In genomic region chr9:115015018-115015635, GRCh38 we compare ENCODE assay signal across 8 cellular contexts.
DNase-seq lines count a peak whose midpoint lies in the region; ATAC-seq and TF ChIP-seq lines count a peak whose summit lies in the region.

No MANE protein-coding gene starts in this region.

- CTCF ChIA-PET in AG04450 (lab: Charles Lee) (interaction anchor here (0.6 to 3.7 kb wide), 49 partner anchors 10 to 624 kb away, joined by 3 to 76 read pairs (median 4); partner anchors contain the start of gene TEX48), RWPE1 (lab: Yijun Ruan, JAX) (interaction anchor here (0.5 to 2.7 kb wide), 19 partner anchors 13 to 612 kb away, joined by 3 to 11 read pairs (median 3); no protein-coding TSS in a partner anchor)

- H3K36me3 Mint-ChIP-seq in GM23338 (ENCODE audit: low read depth): no peaks in the 10 kb centered on the region

- peaks cover 4% of the 10 kb centered on the region for H3K27me3 Mint-ChIP-seq in GM23338 (ENCODE audit: insufficient read depth, low read depth, poor library complexity)

- no peak overlapping the region for H3K4me3 Mint-ChIP-seq in GM23338

- H3K9me3 ChIP-seq in AG04450 (ENCODE audit: control insufficient read depth, insufficient read depth, low read length) (no peaks in the 10 kb centered on the region), gastroesophageal sphincter (no peaks in the 10 kb centered on the region), smooth muscle cell (replicated peaks; ENCODE audit: low read depth) (no peaks in the 10 kb centered on the region)

- H3F3A ChIP-seq in GM23338 (replicated peaks; ENCODE audit: low read depth) (no peaks in the 10 kb centered on the region), smooth muscle cell (ENCODE audit: low read depth) (peaks cover 13% of the 10 kb centered on the region)

- H4K20me1 ChIP-seq in GM23338 (replicated peaks; ENCODE audit: insufficient read depth) (no peaks in the 10 kb centered on the region), smooth muscle cell (ENCODE audit: low read depth) (no peaks in the 10 kb centered on the region)

- no peak overlapping the region for H3K9ac ChIP-seq in smooth muscle cell (ENCODE audit: low read depth)

- no peak overlapping the region for H3K4me3 ChIP-seq in AG04450 (ENCODE audit: low read depth, low read length)
- H3K4me3 ChIP-seq in GM23338: no peak overlapping the region
- no peak overlapping the region for H3K4me3 ChIP-seq in gastroesophageal sphincter
- no peak overlapping the region for H3K4me3 ChIP-seq in smooth muscle cell

- no peak for TF ChIP-seq EP300 in gastroesophageal sphincter (IDR thresholded peaks at IDR 0.05)

- 80% methylated on average over 2 of the region's 4 CpGs; no CpG with 5 or more reads in 1 of the 2 donors for WGBS in gastroesophageal sphincter (ENCODE audit: low coverage in 1 of 2), 2 donors
- WGBS in smooth muscle cell (ENCODE audit: low lambda C conversion rate): 57% methylated on average over 4 of the region's 4 CpGs

- H2AFZ ChIP-seq in GM23338: no peak overlapping the region
- H2AFZ ChIP-seq in smooth muscle cell (ENCODE audit: low read depth): no peak overlapping the region

- DNase-seq in AG04450 (ENCODE audit: low read depth, low spot score): no peak
- DNase-seq in GM23338 (ENCODE audit: low spot score): peak; percentile 81
- peak; percentile 86 for DNase-seq in RWPE1 (ENCODE audit: low spot score)
- no peak for DNase-seq in smooth muscle cell (lab: John Stamatoyannopoulos, UW; ENCODE audit: unreplicated experiment)
- no peak for DNase-seq in DMS79 treated with DMSO at 0.1 percent for 48 hours (lab: John Stamatoyannopoulos, UW)
- no peak for DNase-seq in stimulated activated CD4-positive, alpha-beta T cell treated with anti-CD3 and anti-CD28 coated beads, Interleukin-4, amount 100 ng/mL, for 4 hours
- no peak for DNase-seq in activated T-cell treated with anti-CD3 and anti-CD28 coated beads, Interleukin-2, amount 50 U/mL, for 48 hours

- H3K4me1 Mint-ChIP-seq in GM23338: no peaks in the 10 kb centered on the region

- H3K27ac ChIP-seq in AG04450 (ENCODE audit: low read depth, low read length): no peak overlapping the region
- H3K27ac ChIP-seq in GM23338 (ENCODE audit: low read depth): no peak overlapping the region
- H3K27ac ChIP-seq in RWPE1: no peak overlapping the region
- H3K27ac ChIP-seq in gastroesophageal sphincter: no peak overlapping the region
- no peak overlapping the region for H3K27ac ChIP-seq in smooth muscle cell (ENCODE audit: low read depth)

- H3K4me1 ChIP-seq in GM23338 (ENCODE audit: insufficient read depth): no peaks in the 10 kb centered on the region
- H3K4me1 ChIP-seq in gastroesophageal sphincter: peaks cover 6 to 47% (median 7%) of the 10 kb centered on the region in 3 donors
- peaks cover 11% of the 10 kb centered on the region for H3K4me1 ChIP-seq in smooth muscle cell (ENCODE audit: low read depth)

- peak; percentile 95 for ATAC-seq in GM23338
- ATAC-seq in gastroesophageal sphincter: no peak

- POLR2A ChIA-PET in AG04450 (lab: Yijun Ruan, JAX): no interaction called here
- POLR2A ChIA-PET in RWPE1 (lab: Yijun Ruan, JAX; ENCODE audit: low non-redundant PET): no interaction called here

- TF ChIP-seq POLR2A in gastroesophageal sphincter (IDR thresholded peaks at IDR 0.05): no peak

- H3K9me3 Mint-ChIP-seq in GM23338: no peaks in the 10 kb centered on the region

- no peak overlapping the region for H3K27ac Mint-ChIP-seq in GM23338

- no peaks in the 10 kb centered on the region for H3K9me2 ChIP-seq in GM23338 (ENCODE audit: insufficient read depth)

- H3K4me2 ChIP-seq in GM23338 (no peak overlapping the region), smooth muscle cell (no peak overlapping the region)

- peak; percentile 84 for TF ChIP-seq CTCF in AG04450 (IDR thresholded peaks at IDR 0.05; ENCODE audit: low read depth, low read length)
- peak; percentile 81 for TF ChIP-seq CTCF in GM23338 (conservative IDR thresholded peaks at IDR 0.05; ENCODE audit: low read depth in 2 of 2)
- peak; percentile 89 for TF ChIP-seq CTCF in RWPE1 (conservative IDR thresholded peaks at IDR 0.05; ENCODE audit: low read depth)
- peak; percentile 34 to 72 (median 46) for TF ChIP-seq CTCF in gastroesophageal sphincter (IDR thresholded peaks at IDR 0.05)
- peak; percentile 63 for TF ChIP-seq CTCF in smooth muscle cell (IDR thresholded peaks at IDR 0.05; ENCODE audit: borderline replicate concordance, insufficient read depth, poor library complexity, severe bottlenecking)

- H3K36me3 ChIP-seq in GM23338 (ENCODE audit: insufficient read depth) (no peaks in the 10 kb centered on the region), gastroesophageal sphincter (no peaks in the 10 kb centered on the region), smooth muscle cell (ENCODE audit: low read depth) (no peaks in the 10 kb centered on the region)

- H3K79me2 ChIP-seq in GM23338 (replicated peaks; ENCODE audit: insufficient read depth): no peaks in the 10 kb centered on the region
- no peaks in the 10 kb centered on the region for H3K79me2 ChIP-seq in smooth muscle cell (ENCODE audit: low read depth)

- no peaks in the 10 kb centered on the region for H3K27me3 ChIP-seq in AG04450 (ENCODE audit: control insufficient read depth, insufficient read depth, low read length)
- H3K27me3 ChIP-seq in GM23338 (ENCODE audit: insufficient read depth): 0 out of 2 replicates have a peak, but pooled peaks cover 6% of the 10 kb centered on the region
- no peaks in the 10 kb centered on the region for H3K27me3 ChIP-seq in gastroesophageal sphincter
- no peaks in the 10 kb centered on the region for H3K27me3 ChIP-seq in smooth muscle cell (ENCODE audit: low read depth)

TF ChIP-seq in GM23338, 12 proteins besides CTCF, POLR2A, EP300 and RAD21 (continues in another document):
- TF ChIP-seq JUNB (IDR thresholded peaks at IDR 0.05; ENCODE audit: unreplicated experiment): no peak
- no peak for TF ChIP-seq ETS1 (IDR thresholded peaks at IDR 0.05)
- TF ChIP-seq CREB1 (CRISPR knock-in tag; IDR thresholded peaks at IDR 0.05; ENCODE audit: low read depth): no peak

Comparison
In these comparisons a context has a peak if more than half of its experiments do, and no peak if none do; other contexts are left out.
1. DNase-seq: peak in GM23338 (single experiment) and RWPE1 (single experiment); none in AG04450 (single experiment), smooth muscle cell (single experiment), DMS79 treated with DMSO at 0.1 percent for 48 hours (single experiment), stimulated activated CD4-positive, alpha-beta T cell treated with anti-CD3 and anti-CD28 coated beads, Interleukin-4, amount 100 ng/mL, for 4 hours (0 of 2) and activated T-cell treated with anti-CD3 and anti-CD28 coated beads, Interleukin-2, amount 50 U/mL, for 48 hours (0 of 2).
2. Peak in every context shown above with its lines, with median percentiles within 50 percentile points of each other: CTCF ChIP-seq.